ENCODE assay signal across 8 cellular contexts in genomic region chr4:138241281-138242075, GRCh38. TPM values are rescaled to one million over a fixed set of nuclear protein-coding genes. Genes with fewer than 3 reads are reported as not detected.
DNase-seq lines count a peak whose midpoint lies in the region; ATAC-seq and TF ChIP-seq lines count a peak whose summit lies in the region.

No MANE protein-coding gene starts in this region.

- in situ Hi-C loops in gastrocnemius medialis (cut with MboI; ENCODE audit: low sequenced_read_pairs in 4 of 4) = no loop called here

- POLR2A ChIA-PET in WTC11 (lab: Charles Lee) = interaction anchor here (0.9 to 1.1 kb wide), 4 partner anchors 13 to 252 kb away, joined by 3 to 8 read pairs (median 4); no protein-coding TSS in a partner anchor

- TF ChIP-seq CTCF in right atrium auricular region (IDR thresholded peaks at IDR 0.05) (no peak), WTC11 (IDR thresholded peaks at IDR 0.05) (no peak), foreskin keratinocyte (conservative IDR thresholded peaks at IDR 0.05) (no peak), smooth muscle cell (IDR thresholded peaks at IDR 0.05; ENCODE audit: borderline replicate concordance, insufficient read depth, poor library complexity, severe bottlenecking) (no peak), gastrocnemius medialis (IDR thresholded peaks at IDR 0.05 in 4 of 5, conservative IDR thresholded peaks at IDR 0.05 in 1 of 5) (no peak)

- peak overlapping the region; percentile 81 for H3K9ac ChIP-seq in smooth muscle cell (ENCODE audit: low read depth)

- peak overlapping the region; percentile 99 for H3K27ac Mint-ChIP-seq in WTC11

- H3K9me3 ChIP-seq in right atrium auricular region = no peaks in the 10 kb centered on the region
- no peaks in the 10 kb centered on the region for H3K9me3 ChIP-seq in smooth muscle cell (replicated peaks; ENCODE audit: low read depth)
- H3K9me3 ChIP-seq in gastrocnemius medialis = no peaks in the 10 kb centered on the region

- H3K4me3 ChIP-seq in right atrium auricular region (peak overlapping the region; percentile 25 to 31), smooth muscle cell (peak overlapping the region; percentile 71), gastrocnemius medialis (peak overlapping the region in 2 of 4 donors; percentile 6 to 16)

- DNase-seq in right atrium auricular region (ENCODE audit: low spot score) (no peak), Right ventricle myocardium superior (no peak), WTC11 (ENCODE audit: low spot score) (no peak), foreskin keratinocyte (peak; percentile 17 to 32), smooth muscle cell (lab: John Stamatoyannopoulos, UW; ENCODE audit: unreplicated experiment) (no peak), hippocampal formation (lab: John Stamatoyannopoulos, UW) (no peak), gastrocnemius medialis (no peak)

- H2AFZ ChIP-seq in smooth muscle cell (ENCODE audit: low read depth) = peak overlapping the region; percentile 75

- H3K27ac ChIP-seq in right atrium auricular region = peak overlapping the region in 1 of 2 donors; percentile 54
- peak overlapping the region; percentile 16 for H3K27ac ChIP-seq in foreskin keratinocyte
- peak overlapping the region; percentile 99 for H3K27ac ChIP-seq in smooth muscle cell (ENCODE audit: low read depth)
- H3K27ac ChIP-seq in gastrocnemius medialis = no peak overlapping the region

- no peaks in the 10 kb centered on the region for H3K9me3 Mint-ChIP-seq in WTC11

- peak overlapping the region; percentile 97 for H3K4me2 ChIP-seq in smooth muscle cell

- H3K27me3 ChIP-seq in right atrium auricular region (no peaks in the 10 kb centered on the region), foreskin keratinocyte (no peaks in the 10 kb centered on the region), smooth muscle cell (ENCODE audit: low read depth) (no peaks in the 10 kb centered on the region), gastrocnemius medialis (no peaks in the 10 kb centered on the region)

- peaks cover 5% of the 10 kb centered on the region for H3K36me3 Mint-ChIP-seq in WTC11

- H4K20me1 ChIP-seq in smooth muscle cell (ENCODE audit: low read depth) = no peaks in the 10 kb centered on the region

- H3K27me3 Mint-ChIP-seq in WTC11 (ENCODE audit: low read depth) = no peaks in the 10 kb centered on the region

- no peaks in the 10 kb centered on the region for H3K36me3 ChIP-seq in right atrium auricular region
- H3K36me3 ChIP-seq in smooth muscle cell (ENCODE audit: low read depth) = no peaks in the 10 kb centered on the region
- H3K36me3 ChIP-seq in gastrocnemius medialis = no peaks in the 10 kb centered on the region

- 8% methylated on average over 13 of the region's 13 CpGs for WGBS in smooth muscle cell (ENCODE audit: low lambda C conversion rate)

- H3K4me1 ChIP-seq in right atrium auricular region (no peaks in the 10 kb centered on the region), foreskin keratinocyte (peaks cover 8% of the 10 kb centered on the region), smooth muscle cell (ENCODE audit: low read depth) (peaks cover 31% of the 10 kb centered on the region), gastrocnemius medialis (peaks cover 0 to 3% of the 10 kb centered on the region in 2 donors)

- peaks cover 16% of the 10 kb centered on the region for H3F3A ChIP-seq in smooth muscle cell (ENCODE audit: low read depth)

- no peak for TF ChIP-seq POLR2A in gastrocnemius medialis (IDR thresholded peaks at IDR 0.05)

- H3K4me3 Mint-ChIP-seq in WTC11 = peak overlapping the region; percentile 88

- H3K79me2 ChIP-seq in smooth muscle cell (ENCODE audit: low read depth) = peaks cover 41% of the 10 kb centered on the region

- ATAC-seq in Right ventricle myocardium superior (ENCODE audit: poor library complexity) (no peak), HG03457 (IDR thresholded peaks at IDR 0.05; ENCODE audit: unreplicated experiment) (peak; percentile 0), WTC11 (peak; percentile 46), foreskin keratinocyte (peak; percentile 27), gastrocnemius medialis (no peak)

- CTCF ChIA-PET in WTC11 (lab: Charles Lee) = interaction anchor here (1.0 to 1.6 kb wide), 2 partner anchors 254 to 630 kb away, joined by 3 to 6 read pairs; no protein-coding TSS in a partner anchor

- intact Hi-C loops in Right ventricle myocardium superior (cut with DNase I) (no loop called here), gastrocnemius medialis (cut with DNase I; ENCODE audit: low total_unique reads) (no loop called here)

- H3K4me1 Mint-ChIP-seq in WTC11 = peaks cover 32% of the 10 kb centered on the region

TF ChIP-seq in WTC11, 78 proteins besides CTCF, POLR2A, EP300 and RAD21 (continues in another document):
- TF ChIP-seq, protein P1, sequence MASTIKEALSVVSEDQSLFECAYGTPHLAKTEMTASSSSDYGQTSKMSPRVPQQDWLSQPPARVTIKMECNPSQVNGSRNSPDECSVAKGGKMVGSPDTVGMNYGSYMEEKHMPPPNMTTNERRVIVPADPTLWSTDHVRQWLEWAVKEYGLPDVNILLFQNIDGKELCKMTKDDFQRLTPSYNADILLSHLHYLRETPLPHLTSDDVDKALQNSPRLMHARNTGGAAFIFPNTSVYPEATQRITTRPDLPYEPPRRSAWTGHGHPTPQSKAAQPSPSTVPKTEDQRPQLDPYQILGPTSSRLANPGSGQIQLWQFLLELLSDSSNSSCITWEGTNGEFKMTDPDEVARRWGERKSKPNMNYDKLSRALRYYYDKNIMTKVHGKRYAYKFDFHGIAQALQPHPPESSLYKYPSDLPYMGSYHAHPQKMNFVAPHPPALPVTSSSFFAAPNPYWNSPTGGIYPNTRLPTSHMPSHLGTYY (CRISPR knock-in tag; IDR thresholded peaks at IDR 0.05) = no peak
- TF ChIP-seq, protein P2, sequence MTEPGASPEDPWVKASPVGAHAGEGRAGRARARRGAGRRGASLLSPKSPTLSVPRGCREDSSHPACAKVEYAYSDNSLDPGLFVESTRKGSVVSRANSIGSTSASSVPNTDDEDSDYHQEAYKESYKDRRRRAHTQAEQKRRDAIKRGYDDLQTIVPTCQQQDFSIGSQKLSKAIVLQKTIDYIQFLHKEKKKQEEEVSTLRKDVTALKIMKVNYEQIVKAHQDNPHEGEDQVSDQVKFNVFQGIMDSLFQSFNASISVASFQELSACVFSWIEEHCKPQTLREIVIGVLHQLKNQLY (CRISPR knock-in tag; IDR thresholded peaks at IDR 0.05) = no peak
- TF ChIP-seq AR (CRISPR knock-in tag; IDR thresholded peaks at IDR 0.05) (0 out of 2 replicates have a peak, but pooled peaks have one; percentile 24), MAX (CRISPR knock-in tag; IDR thresholded peaks at IDR 0.05) (no peak; the same call in 1 of the 2 replicates), ELF4 (CRISPR knock-in tag; IDR thresholded peaks at IDR 0.05; ENCODE audit: low read depth) (no peak), CREB1 (CRISPR knock-in tag; IDR thresholded peaks at IDR 0.05) (no peak), TEAD4 (CRISPR knock-in tag; IDR thresholded peaks at IDR 0.05) (0 out of 2 replicates have a peak, but pooled peaks have one; percentile 14), ZNF317 (CRISPR knock-in tag; IDR thresholded peaks at IDR 0.05; ENCODE audit: borderline replicate concordance, low read depth) (no peak), ZNF219 (CRISPR knock-in tag; IDR thresholded peaks at IDR 0.05; ENCODE audit: borderline replicate concordance) (no peak), ZNF671 (CRISPR knock-in tag; IDR thresholded peaks at IDR 0.05) (no peak), GRHL2 (CRISPR knock-in tag; IDR thresholded peaks at IDR 0.05; ENCODE audit: insufficient replicate concordance, severe bottlenecking) (no peak)
- TF ChIP-seq, protein P3, sequence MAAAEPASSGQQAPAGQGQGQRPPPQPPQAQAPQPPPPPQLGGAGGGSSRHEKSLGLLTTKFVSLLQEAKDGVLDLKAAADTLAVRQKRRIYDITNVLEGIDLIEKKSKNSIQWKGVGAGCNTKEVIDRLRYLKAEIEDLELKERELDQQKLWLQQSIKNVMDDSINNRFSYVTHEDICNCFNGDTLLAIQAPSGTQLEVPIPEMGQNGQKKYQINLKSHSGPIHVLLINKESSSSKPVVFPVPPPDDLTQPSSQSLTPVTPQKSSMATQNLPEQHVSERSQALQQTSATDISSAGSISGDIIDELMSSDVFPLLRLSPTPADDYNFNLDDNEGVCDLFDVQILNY (CRISPR knock-in tag; IDR thresholded peaks at IDR 0.05) = no peak

RNA-seq across cellular contexts. Expression of gene SLC7A11, which starts 0.7 kb away (rescaled TPM):
- 1 to 10 TPM; 1.5 to 5.0 TPM for total RNA-seq in right atrium auricular region
- total RNA-seq in Right ventricle myocardium superior = 0.08 TPM
- total RNA-seq in WTC11 (2021) = 4.8 to 10.1 TPM (median 5.0 TPM) in 3 replicates
- total RNA-seq in foreskin keratinocyte = 14.3 and 29.3 TPM in 2 replicates
- 2.7 and 4.7 TPM in 2 replicates for polyA plus RNA-seq in foreskin keratinocyte
- total RNA-seq in smooth muscle cell = 10.2 and 13.9 TPM in 2 replicates
- polyA plus RNA-seq in smooth muscle cell = 1.1 and 2.0 TPM in 2 replicates
- under 1 TPM in 2 of 4 donors, not detected in 2; 0.10 to 0.11 TPM for total RNA-seq in gastrocnemius medialis

Comparison
In these comparisons a context has a peak if more than half of its experiments do, and no peak if none do; other contexts are left out.
1. DNase-seq: peak in foreskin keratinocyte (2 of 2); none in right atrium auricular region (single experiment), Right ventricle myocardium superior (single experiment), WTC11 (single experiment), smooth muscle cell (single experiment), hippocampal formation (0 of 2) and gastrocnemius medialis (0 of 2).
2. H3K27ac ChIP-seq: peak in foreskin keratinocyte (single experiment) and smooth muscle cell (single experiment); none in gastrocnemius medialis (0 of 4).
3. ATAC-seq: peak in HG03457 (single experiment), WTC11 (single experiment) and foreskin keratinocyte (single experiment); none in Right ventricle myocardium superior (single experiment) and gastrocnemius medialis (0 of 2).